In the genomic region with DNA sequence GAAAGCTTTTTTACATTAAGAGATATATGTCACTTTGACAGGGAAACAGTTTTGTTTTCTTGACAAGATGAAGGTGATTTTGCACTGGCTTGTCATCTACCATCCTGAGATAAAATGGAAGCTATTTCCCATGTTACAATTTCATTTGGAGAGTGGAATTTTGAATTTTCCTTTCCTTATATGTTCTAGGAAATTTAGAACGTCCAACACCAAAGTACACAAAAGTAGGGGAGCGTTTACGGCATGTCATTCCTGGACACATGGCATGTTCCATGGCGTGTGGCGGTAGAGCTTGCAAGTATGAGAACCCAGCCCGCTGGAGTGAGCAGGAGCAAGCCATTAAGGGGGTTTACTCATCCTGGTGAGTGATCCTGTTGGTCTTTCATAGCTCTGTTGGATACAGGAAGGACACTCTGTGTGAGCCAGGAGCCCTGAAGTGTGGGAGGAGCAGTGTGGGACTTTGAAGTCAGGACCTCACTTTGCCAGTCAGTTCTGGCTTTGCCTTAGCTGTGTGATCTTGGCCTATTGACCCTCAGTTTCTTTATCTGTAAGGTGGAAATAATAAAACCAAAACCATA, we compare ENCODE assay signal across 1 cellular context.
A peak's percentile ranks its signal among the peaks of the same experiment; 100 is the strongest.
TF ChIP-seq lines count a peak whose summit lies in the region.

No MANE protein-coding gene starts in this region.

TF ChIP-seq in HepG2, 621 proteins besides CTCF, POLR2A, EP300 and RAD21:
- TF ChIP-seq ZNF724P (CRISPR knock-in tag; IDR thresholded peaks at IDR 0.05; ENCODE audit: borderline replicate concordance) (no peak), ZNF225 (CRISPR knock-in tag; IDR thresholded peaks at IDR 0.05) (no peak), ZBTB42 (CRISPR knock-in tag; IDR thresholded peaks at IDR 0.05) (no peak), ZNF12 (CRISPR knock-in tag; IDR thresholded peaks at IDR 0.05) (0 out of 2 replicates have a peak, but pooled peaks have one; percentile 28), RFXAP (CRISPR knock-in tag; IDR thresholded peaks at IDR 0.05; ENCODE audit: borderline replicate concordance) (no peak), ZNF446 (CRISPR knock-in tag; IDR thresholded peaks at IDR 0.05) (no peak), WIZ (CRISPR knock-in tag; IDR thresholded peaks at IDR 0.05) (no peak), ZNF430 (CRISPR knock-in tag; IDR thresholded peaks at IDR 0.05) (no peak), ISX (CRISPR knock-in tag; conservative IDR thresholded peaks at IDR 0.05) (no peak), CHD2 (IDR thresholded peaks at IDR 0.05; ENCODE audit: low read depth, low read length) (no peak), NR2F6 (IDR thresholded peaks at IDR 0.05) (peak; percentile 28; the same call in 1 of the 2 replicates), NR2F6 (CRISPR knock-in tag; IDR thresholded peaks at IDR 0.05) (no peak), ZNF773 (CRISPR knock-in tag; IDR thresholded peaks at IDR 0.05; ENCODE audit: borderline replicate concordance) (no peak), TCF7 (IDR thresholded peaks at IDR 0.05; ENCODE audit: low read depth) (peak; percentile 44; the same call in 1 of the 2 replicates), RXRA (CRISPR knock-in tag; IDR thresholded peaks at IDR 0.05) (no peak), ZNF557 (CRISPR knock-in tag; IDR thresholded peaks at IDR 0.05) (no peak), U2AF2 (IDR thresholded peaks at IDR 0.05; ENCODE audit: low read depth, low read length) (no peak), ZNF263 (CRISPR knock-in tag; IDR thresholded peaks at IDR 0.05) (no peak), ZFY (CRISPR knock-in tag; IDR thresholded peaks at IDR 0.05) (no peak), ZNF615 (CRISPR knock-in tag; IDR thresholded peaks at IDR 0.05; ENCODE audit: borderline replicate concordance) (no peak), SAFB2 (CRISPR knock-in tag; IDR thresholded peaks at IDR 0.05; ENCODE audit: borderline replicate concordance, low read depth) (no peak), ZBTB8A (CRISPR knock-in tag; IDR thresholded peaks at IDR 0.05; ENCODE audit: borderline replicate concordance, low read depth) (no peak), ZNF644 (CRISPR knock-in tag; IDR thresholded peaks at IDR 0.05; ENCODE audit: low read depth) (peak; percentile 58; the same call in 1 of the 2 replicates), ESRRA (CRISPR knock-in tag; IDR thresholded peaks at IDR 0.05; ENCODE audit: low read depth) (no peak), NFE2 (CRISPR knock-in tag; IDR thresholded peaks at IDR 0.05) (no peak), CENPX (CRISPR knock-in tag; IDR thresholded peaks at IDR 0.05) (no peak), ZNF629 (CRISPR knock-in tag; conservative IDR thresholded peaks at IDR 0.05) (0 out of 2 replicates have a peak, but pooled peaks have one; percentile 34), MZF1 (CRISPR knock-in tag; IDR thresholded peaks at IDR 0.05; ENCODE audit: borderline replicate concordance) (no peak), FOSL2 (CRISPR knock-in tag; IDR thresholded peaks at IDR 0.05) (peak; percentile 15; the same call in 1 of the 2 replicates), ZNF674 (CRISPR knock-in tag; IDR thresholded peaks at IDR 0.05; ENCODE audit: low read depth) (no peak), ZNF598 (CRISPR knock-in tag; IDR thresholded peaks at IDR 0.05; ENCODE audit: borderline replicate concordance) (no peak), NR2F1 (CRISPR knock-in tag; IDR thresholded peaks at IDR 0.05) (0 out of 4 replicates have a peak, but pooled peaks of 1 of the 2 experiments have one; percentile 23), HCFC1 (IDR thresholded peaks at IDR 0.05; ENCODE audit: low read depth, low read length) (no peak), SP5 (CRISPR knock-in tag; IDR thresholded peaks at IDR 0.05; ENCODE audit: borderline replicate concordance, low read depth) (peak; percentile 67)
- TF ChIP-seq, protein P1, sequence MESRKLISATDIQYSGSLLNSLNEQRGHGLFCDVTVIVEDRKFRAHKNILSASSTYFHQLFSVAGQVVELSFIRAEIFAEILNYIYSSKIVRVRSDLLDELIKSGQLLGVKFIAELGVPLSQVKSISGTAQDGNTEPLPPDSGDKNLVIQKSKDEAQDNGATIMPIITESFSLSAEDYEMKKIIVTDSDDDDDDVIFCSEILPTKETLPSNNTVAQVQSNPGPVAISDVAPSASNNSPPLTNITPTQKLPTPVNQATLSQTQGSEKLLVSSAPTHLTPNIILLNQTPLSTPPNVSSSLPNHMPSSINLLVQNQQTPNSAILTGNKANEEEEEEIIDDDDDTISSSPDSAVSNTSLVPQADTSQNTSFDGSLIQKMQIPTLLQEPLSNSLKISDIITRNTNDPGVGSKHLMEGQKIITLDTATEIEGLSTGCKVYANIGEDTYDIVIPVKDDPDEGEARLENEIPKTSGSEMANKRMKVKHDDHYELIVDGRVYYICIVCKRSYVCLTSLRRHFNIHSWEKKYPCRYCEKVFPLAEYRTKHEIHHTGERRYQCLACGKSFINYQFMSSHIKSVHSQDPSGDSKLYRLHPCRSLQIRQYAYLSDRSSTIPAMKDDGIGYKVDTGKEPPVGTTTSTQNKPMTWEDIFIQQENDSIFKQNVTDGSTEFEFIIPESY (CRISPR knock-in tag; IDR thresholded peaks at IDR 0.05): peak; percentile 98
- TF ChIP-seq, protein P2, sequence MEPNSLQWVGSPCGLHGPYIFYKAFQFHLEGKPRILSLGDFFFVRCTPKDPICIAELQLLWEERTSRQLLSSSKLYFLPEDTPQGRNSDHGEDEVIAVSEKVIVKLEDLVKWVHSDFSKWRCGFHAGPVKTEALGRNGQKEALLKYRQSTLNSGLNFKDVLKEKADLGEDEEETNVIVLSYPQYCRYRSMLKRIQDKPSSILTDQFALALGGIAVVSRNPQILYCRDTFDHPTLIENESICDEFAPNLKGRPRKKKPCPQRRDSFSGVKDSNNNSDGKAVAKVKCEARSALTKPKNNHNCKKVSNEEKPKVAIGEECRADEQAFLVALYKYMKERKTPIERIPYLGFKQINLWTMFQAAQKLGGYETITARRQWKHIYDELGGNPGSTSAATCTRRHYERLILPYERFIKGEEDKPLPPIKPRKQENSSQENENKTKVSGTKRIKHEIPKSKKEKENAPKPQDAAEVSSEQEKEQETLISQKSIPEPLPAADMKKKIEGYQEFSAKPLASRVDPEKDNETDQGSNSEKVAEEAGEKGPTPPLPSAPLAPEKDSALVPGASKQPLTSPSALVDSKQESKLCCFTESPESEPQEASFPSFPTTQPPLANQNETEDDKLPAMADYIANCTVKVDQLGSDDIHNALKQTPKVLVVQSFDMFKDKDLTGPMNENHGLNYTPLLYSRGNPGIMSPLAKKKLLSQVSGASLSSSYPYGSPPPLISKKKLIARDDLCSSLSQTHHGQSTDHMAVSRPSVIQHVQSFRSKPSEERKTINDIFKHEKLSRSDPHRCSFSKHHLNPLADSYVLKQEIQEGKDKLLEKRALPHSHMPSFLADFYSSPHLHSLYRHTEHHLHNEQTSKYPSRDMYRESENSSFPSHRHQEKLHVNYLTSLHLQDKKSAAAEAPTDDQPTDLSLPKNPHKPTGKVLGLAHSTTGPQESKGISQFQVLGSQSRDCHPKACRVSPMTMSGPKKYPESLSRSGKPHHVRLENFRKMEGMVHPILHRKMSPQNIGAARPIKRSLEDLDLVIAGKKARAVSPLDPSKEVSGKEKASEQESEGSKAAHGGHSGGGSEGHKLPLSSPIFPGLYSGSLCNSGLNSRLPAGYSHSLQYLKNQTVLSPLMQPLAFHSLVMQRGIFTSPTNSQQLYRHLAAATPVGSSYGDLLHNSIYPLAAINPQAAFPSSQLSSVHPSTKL (CRISPR knock-in tag; IDR thresholded peaks at IDR 0.05): 0 out of 2 replicates have a peak, but pooled peaks have one; percentile 9
- TF ChIP-seq, protein P3, sequence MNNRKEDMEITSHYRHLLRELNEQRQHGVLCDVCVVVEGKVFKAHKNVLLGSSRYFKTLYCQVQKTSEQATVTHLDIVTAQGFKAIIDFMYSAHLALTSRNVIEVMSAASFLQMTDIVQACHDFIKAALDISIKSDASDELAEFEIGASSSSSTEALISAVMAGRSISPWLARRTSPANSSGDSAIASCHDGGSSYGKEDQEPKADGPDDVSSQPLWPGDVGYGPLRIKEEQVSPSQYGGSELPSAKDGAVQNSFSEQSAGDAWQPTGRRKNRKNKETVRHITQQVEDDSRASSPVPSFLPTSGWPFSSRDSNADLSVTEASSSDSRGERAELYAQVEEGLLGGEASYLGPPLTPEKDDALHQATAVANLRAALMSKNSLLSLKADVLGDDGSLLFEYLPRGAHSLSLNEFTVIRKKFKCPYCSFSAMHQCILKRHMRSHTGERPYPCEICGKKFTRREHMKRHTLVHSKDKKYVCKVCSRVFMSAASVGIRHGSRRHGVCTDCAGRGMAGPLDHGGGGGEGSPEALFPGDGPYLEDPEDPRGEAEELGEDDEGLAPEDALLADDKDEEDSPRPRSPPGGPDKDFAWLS (CRISPR knock-in tag; IDR thresholded peaks at IDR 0.05; ENCODE audit: borderline replicate concordance): no peak
- TF ChIP-seq, protein P4, sequence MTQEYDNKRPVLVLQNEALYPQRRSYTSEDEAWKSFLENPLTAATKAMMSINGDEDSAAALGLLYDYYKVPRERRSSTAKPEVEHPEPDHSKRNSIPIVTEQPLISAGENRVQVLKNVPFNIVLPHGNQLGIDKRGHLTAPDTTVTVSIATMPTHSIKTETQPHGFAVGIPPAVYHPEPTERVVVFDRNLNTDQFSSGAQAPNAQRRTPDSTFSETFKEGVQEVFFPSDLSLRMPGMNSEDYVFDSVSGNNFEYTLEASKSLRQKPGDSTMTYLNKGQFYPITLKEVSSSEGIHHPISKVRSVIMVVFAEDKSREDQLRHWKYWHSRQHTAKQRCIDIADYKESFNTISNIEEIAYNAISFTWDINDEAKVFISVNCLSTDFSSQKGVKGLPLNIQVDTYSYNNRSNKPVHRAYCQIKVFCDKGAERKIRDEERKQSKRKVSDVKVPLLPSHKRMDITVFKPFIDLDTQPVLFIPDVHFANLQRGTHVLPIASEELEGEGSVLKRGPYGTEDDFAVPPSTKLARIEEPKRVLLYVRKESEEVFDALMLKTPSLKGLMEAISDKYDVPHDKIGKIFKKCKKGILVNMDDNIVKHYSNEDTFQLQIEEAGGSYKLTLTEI (CRISPR knock-in tag; conservative IDR thresholded peaks at IDR 0.05): no peak
- TF ChIP-seq, protein P5, sequence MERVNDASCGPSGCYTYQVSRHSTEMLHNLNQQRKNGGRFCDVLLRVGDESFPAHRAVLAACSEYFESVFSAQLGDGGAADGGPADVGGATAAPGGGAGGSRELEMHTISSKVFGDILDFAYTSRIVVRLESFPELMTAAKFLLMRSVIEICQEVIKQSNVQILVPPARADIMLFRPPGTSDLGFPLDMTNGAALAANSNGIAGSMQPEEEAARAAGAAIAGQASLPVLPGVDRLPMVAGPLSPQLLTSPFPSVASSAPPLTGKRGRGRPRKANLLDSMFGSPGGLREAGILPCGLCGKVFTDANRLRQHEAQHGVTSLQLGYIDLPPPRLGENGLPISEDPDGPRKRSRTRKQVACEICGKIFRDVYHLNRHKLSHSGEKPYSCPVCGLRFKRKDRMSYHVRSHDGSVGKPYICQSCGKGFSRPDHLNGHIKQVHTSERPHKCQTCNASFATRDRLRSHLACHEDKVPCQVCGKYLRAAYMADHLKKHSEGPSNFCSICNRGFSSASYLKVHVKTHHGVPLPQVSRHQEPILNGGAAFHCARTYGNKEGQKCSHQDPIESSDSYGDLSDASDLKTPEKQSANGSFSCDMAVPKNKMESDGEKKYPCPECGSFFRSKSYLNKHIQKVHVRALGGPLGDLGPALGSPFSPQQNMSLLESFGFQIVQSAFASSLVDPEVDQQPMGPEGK (CRISPR knock-in tag; IDR thresholded peaks at IDR 0.05): no peak
- TF ChIP-seq, protein P6, sequence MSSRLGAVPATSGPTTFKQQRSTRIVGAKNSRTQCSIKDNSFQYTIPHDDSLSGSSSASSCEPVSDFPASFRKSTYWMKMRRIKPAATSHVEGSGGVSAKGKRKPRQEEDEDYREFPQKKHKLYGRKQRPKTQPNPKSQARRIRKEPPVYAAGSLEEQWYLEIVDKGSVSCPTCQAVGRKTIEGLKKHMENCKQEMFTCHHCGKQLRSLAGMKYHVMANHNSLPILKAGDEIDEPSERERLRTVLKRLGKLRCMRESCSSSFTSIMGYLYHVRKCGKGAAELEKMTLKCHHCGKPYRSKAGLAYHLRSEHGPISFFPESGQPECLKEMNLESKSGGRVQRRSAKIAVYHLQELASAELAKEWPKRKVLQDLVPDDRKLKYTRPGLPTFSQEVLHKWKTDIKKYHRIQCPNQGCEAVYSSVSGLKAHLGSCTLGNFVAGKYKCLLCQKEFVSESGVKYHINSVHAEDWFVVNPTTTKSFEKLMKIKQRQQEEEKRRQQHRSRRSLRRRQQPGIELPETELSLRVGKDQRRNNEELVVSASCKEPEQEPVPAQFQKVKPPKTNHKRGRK (CRISPR knock-in tag; IDR thresholded peaks at IDR 0.05): no peak
